1 cellular context compared by ENCODE assay signal in the genomic region with DNA sequence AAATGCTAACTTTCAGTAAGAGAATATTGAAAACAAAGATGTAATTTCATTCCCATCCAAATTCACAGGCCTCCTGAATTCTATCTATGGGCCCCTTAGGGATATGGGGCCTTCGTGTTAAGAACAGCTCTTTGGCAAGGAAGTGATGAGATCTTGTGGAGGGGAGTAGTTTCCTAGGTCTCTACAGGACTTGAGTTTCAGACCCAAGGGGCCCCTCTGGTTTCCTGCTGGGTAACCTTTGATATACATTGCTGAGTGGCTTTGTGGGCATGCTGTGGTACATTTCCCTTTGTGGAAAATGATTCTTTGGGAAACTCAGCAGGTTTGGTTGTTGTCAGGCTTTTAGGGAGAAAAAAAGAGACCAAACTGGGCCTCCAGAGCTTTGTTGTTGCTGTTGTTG.
TF ChIP-seq lines count a peak whose summit lies in the region.

No MANE protein-coding gene starts in this region.

TF ChIP-seq in SK-N-SH, 30 proteins besides CTCF, POLR2A, EP300 and RAD21 (continued from another document):
- TF ChIP-seq TCF12 (IDR thresholded peaks at IDR 0.05) (no peak), GATA2 (CRISPR knock-in tag; IDR thresholded peaks at IDR 0.05) (no peak), SIN3A (IDR thresholded peaks at IDR 0.05; ENCODE audit: borderline replicate concordance, low read depth, low read length) (no peak), FOXJ3 (CRISPR knock-in tag; IDR thresholded peaks at IDR 0.05) (no peak), JUND (IDR thresholded peaks at IDR 0.05) (no peak)
- TF ChIP-seq, protein P1, sequence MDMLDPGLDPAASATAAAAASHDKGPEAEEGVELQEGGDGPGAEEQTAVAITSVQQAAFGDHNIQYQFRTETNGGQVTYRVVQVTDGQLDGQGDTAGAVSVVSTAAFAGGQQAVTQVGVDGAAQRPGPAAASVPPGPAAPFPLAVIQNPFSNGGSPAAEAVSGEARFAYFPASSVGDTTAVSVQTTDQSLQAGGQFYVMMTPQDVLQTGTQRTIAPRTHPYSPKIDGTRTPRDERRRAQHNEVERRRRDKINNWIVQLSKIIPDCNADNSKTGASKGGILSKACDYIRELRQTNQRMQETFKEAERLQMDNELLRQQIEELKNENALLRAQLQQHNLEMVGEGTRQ (IDR thresholded peaks at IDR 0.05; ENCODE audit: borderline replicate concordance, low read depth, low read length): no peak
- TF ChIP-seq, protein P2, sequence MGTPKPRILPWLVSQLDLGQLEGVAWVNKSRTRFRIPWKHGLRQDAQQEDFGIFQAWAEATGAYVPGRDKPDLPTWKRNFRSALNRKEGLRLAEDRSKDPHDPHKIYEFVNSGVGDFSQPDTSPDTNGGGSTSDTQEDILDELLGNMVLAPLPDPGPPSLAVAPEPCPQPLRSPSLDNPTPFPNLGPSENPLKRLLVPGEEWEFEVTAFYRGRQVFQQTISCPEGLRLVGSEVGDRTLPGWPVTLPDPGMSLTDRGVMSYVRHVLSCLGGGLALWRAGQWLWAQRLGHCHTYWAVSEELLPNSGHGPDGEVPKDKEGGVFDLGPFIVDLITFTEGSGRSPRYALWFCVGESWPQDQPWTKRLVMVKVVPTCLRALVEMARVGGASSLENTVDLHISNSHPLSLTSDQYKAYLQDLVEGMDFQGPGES (IDR thresholded peaks at IDR 0.05; ENCODE audit: low read depth, low read length): no peak
